14 cellular contexts compared by ENCODE assay signal in the genomic region with DNA sequence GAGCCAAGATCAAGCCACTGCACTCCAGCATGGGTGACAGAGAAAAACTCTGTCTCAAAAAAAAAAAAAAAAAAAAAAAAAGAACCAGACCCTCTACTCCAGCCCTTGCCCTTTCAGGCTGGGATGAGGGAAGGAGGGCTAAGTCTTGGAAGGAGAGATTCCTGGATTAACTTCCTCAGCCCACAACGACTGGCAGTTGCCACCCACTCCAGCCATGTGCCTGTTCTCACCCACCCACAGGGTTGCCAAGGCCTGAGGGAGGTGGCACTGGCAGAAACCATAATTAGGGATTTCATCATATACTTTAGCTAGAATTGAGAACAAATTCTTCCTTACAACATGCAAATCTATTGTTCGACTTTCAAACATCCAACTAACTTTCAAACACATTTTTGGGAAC.
A peak's percentile ranks its signal among the peaks of the same experiment; 100 is the strongest.
DNase-seq lines count a peak whose midpoint lies in the region; ATAC-seq and TF ChIP-seq lines count a peak whose summit lies in the region.
"Had no signal": no experiment of that assay in that cellular context is flagged by ENCODE, and none has a peak within 500 bp of the region (broad histone marks: within the 10 kb centered on the region; RNA-seq: fewer than 3 reads in every experiment).

No MANE protein-coding gene starts in this region.

- H3K4me3 ChIP-seq in A673 (ENCODE audit: low read depth, low read length, poor library complexity, severe bottlenecking) = no peak overlapping the region

- H3K27ac Mint-ChIP-seq in mesothelial cell of epicardium = no peak overlapping the region
- H3K27ac Mint-ChIP-seq: CD4-positive, alpha-beta memory T cell had no signal

- H3K27ac ChIP-seq in A673 (ENCODE audit: low read depth, low read length, poor library complexity, severe bottlenecking) = no peak overlapping the region
- H3K27ac ChIP-seq: 22Rv1, C4-2B had no signal

- H3K9me3 ChIP-seq in A673 (ENCODE audit: low read depth, low read length, poor library complexity, severe bottlenecking) = no peaks in the 10 kb centered on the region
- H3K9me3 ChIP-seq: BE2C had no signal

- H3K9me3 Mint-ChIP-seq in mesothelial cell of epicardium = no peaks in the 10 kb centered on the region

- intact Hi-C loops in A673 (cut with micrococcal nuclease; ENCODE audit: unreplicated experiment) = loop anchor here (5.0 kb wide), 1 partner anchor 719 kb away; no protein-coding TSS in a partner anchor

- DNase-seq in Ammon's horn (ENCODE audit: low spot score) (peak; percentile 37), anterior cingulate cortex (lab: John Stamatoyannopoulos, UW) (peak in 35 of 58 donors; percentile 3 to 85 (median 27)), middle frontal gyrus (ENCODE audit: extremely low spot score, low spot score) (peak; percentile 40), superior temporal gyrus (ENCODE audit: extremely low spot score) (peak; percentile 61), A673 (ENCODE audit: low spot score) (no peak), mesothelial cell of epicardium (ENCODE audit: low spot score in 2 of 2, unreplicated experiment in 2 of 2) (no peak)
- DNase-seq: BE2C; CD4-positive, alpha-beta memory T cell; DMS79; HCEC 1CT had no signal

- H3K36me3 Mint-ChIP-seq in mesothelial cell of epicardium = no peaks in the 10 kb centered on the region
- H3K36me3 Mint-ChIP-seq: CD4-positive, alpha-beta memory T cell had no signal

- ATAC-seq in GM18517 (IDR thresholded peaks at IDR 0.05; ENCODE audit: unreplicated experiment) = no peak
- ATAC-seq: HepG2 had no signal

- BruUV-seq in A673 (replicated peaks; lab: Mats Ljungman, UMichigan) = no TSS peak

- peaks cover 9% of the 10 kb centered on the region for H3K4me1 Mint-ChIP-seq in mesothelial cell of epicardium
- H3K4me1 Mint-ChIP-seq: CD4-positive, alpha-beta memory T cell had no signal

- H3K4me3 Mint-ChIP-seq in mesothelial cell of epicardium = no peak overlapping the region
- H3K4me3 Mint-ChIP-seq: CD4-positive, alpha-beta memory T cell had no signal

- TF ChIP-seq CTCF in A673 (conservative IDR thresholded peaks at IDR 0.05; ENCODE audit: low read depth, low read length) = no peak
- no peak for TF ChIP-seq CTCF in mesothelial cell of epicardium (IDR thresholded peaks at IDR 0.05; ENCODE audit: unreplicated experiment)

- CTCF ChIA-PET in A673 (lab: Charles Lee) = no interaction called here

- peaks cover 8% of the 10 kb centered on the region for H3K4me1 ChIP-seq in A673 (ENCODE audit: insufficient read depth, low read length, poor library complexity, severe bottlenecking)

- H3K27me3 ChIP-seq in A673 (replicated peaks; ENCODE audit: insufficient read depth, low read depth, low read length, poor library complexity) = no peaks in the 10 kb centered on the region
- H3K27me3 ChIP-seq: BE2C had no signal

- POLR2A ChIA-PET in A673 (lab: Charles Lee; ENCODE audit: low non-redundant PET) = no interaction called here

- no peaks in the 10 kb centered on the region for H3K36me3 ChIP-seq in A673 (ENCODE audit: insufficient read depth, low read length, poor library complexity, severe bottlenecking)
- H3K36me3 ChIP-seq: BE2C had no signal

- peaks cover 2% of the 10 kb centered on the region for H3K27me3 Mint-ChIP-seq in mesothelial cell of epicardium (ENCODE audit: low read depth)

Comparison
In these comparisons a context has a peak if more than half of its experiments do, and no peak if none do; other contexts are left out.
1. DNase-seq: peak in Ammon's horn (single experiment), anterior cingulate cortex (35 of 58), middle frontal gyrus (single experiment) and superior temporal gyrus (single experiment); none in A673 (single experiment) and mesothelial cell of epicardium (0 of 2).